In the genomic region with DNA sequence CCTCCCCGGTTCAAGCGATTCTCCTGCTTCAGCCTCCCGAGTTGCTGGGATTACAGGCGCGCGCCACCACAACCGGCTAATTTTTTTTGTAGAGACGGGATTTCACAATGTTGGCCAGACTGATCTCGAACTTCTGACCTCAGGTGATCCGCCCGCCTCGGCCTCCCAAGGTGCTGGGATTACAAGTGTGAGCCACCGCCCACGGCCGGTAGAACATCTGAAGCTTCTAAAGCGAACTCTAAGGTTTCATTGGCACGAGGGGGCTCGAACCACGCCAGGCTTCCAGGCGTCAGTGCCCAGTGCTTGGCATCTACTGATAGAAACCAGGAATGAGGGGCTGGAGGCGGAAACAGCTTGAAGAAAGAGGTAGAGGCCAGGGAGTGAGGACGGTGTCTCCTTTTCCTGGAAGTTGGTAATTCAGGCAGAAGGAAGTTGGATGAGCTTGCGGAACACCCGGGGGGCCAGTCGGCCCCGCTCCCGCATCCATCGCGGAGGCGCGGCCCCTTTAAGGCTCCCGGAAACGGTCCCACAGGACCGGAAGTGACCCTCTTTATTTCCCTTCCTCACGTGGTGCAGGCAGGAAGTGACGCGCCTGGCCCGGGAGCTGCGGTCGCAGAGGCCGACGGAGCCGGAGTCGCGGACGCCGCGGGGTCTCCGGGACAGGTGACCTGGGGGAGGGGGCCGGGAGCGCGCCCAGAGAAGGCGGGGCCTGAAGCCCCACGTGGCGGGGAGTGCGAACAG, we compare ENCODE assay signal across 8 cellular contexts. TPM values are rescaled to one million over a fixed set of nuclear protein-coding genes. Genes with fewer than 3 reads are reported as not detected.
DNase-seq lines count a peak whose midpoint lies in the region; ATAC-seq, FAIRE-seq and TF ChIP-seq lines count a peak whose summit lies in the region.

CCDC9 (plus strand) TSS at position 579 of the 741 bp plus-strand sequence. CDS start 1,876 bp downstream, outside the sequence.

- H4K20me1 ChIP-seq in Karpas-422 (ENCODE audit: insufficient read depth, low read depth, low read length), result 0 out of 2 replicates have a peak, but pooled peaks cover 4% of the 10 kb centered on the region

- TF ChIP-seq POLR2A in suprapubic skin (IDR thresholded peaks at IDR 0.05), result peak in 1 of 2 donors; percentile 67

- H3K36me3 ChIP-seq in Karpas-422 (ENCODE audit: insufficient read depth, low read length), result no peaks in the 10 kb centered on the region
- H3K36me3 ChIP-seq in neuron (ENCODE audit: insufficient read depth, low read length), result peaks cover 26% of the 10 kb centered on the region
- peaks cover 24% of the 10 kb centered on the region for H3K36me3 ChIP-seq in suprapubic skin

- no peaks in the 10 kb centered on the region for H3K27me3 ChIP-seq in Karpas-422 (ENCODE audit: low read length)
- no peaks in the 10 kb centered on the region for H3K27me3 ChIP-seq in neuron (ENCODE audit: insufficient read depth, low read length)
- no peaks in the 10 kb centered on the region for H3K27me3 ChIP-seq in suprapubic skin

- H3K4me2 ChIP-seq in Karpas-422 (ENCODE audit: low read depth, low read length, poor library complexity, severe bottlenecking), result peak within 1 kb of the TSS; percentile 83

- TF ChIP-seq EP300 in suprapubic skin (IDR thresholded peaks at IDR 0.05), result no peak

- H3K27ac ChIP-seq in Karpas-422 (ENCODE audit: low read length) (peak within 1 kb of the TSS; percentile 13; the same call in 1 of the 2 replicates), suprapubic skin (peak within 1 kb of the TSS; percentile 94)

- H3K4me1 ChIP-seq in Karpas-422 (ENCODE audit: low read length) (peaks cover 16% of the 10 kb centered on the region), neuron (ENCODE audit: insufficient read depth, low read length) (peaks cover 11% of the 10 kb centered on the region), suprapubic skin (peaks cover 33% of the 10 kb centered on the region)

- peak within 1 kb of the TSS; percentile 57 for H2AFZ ChIP-seq in Karpas-422 (ENCODE audit: low read length)
- H2AFZ ChIP-seq in neuron (ENCODE audit: low read depth, low read length), result peak within 1 kb of the TSS; percentile 52

- no peak for FAIRE-seq in RCC 7860 (lab: Jason Lieb, UNC)

- TF ChIP-seq CTCF in foreskin fibroblast (IDR thresholded peaks at IDR 0.05; ENCODE audit: low read depth, low read length) (no peak), suprapubic skin (IDR thresholded peaks at IDR 0.05) (no peak)

- H3K4me3 ChIP-seq in Karpas-422 (ENCODE audit: low read length) (peak within 1 kb of the TSS; percentile 74), foreskin fibroblast (ENCODE audit: low read depth in 1 of 2, low read length in 2 of 2) (peak within 1 kb of the TSS; percentile 78 to 84), neuron (ENCODE audit: low read length) (peak within 1 kb of the TSS; percentile 73), suprapubic skin (peak within 1 kb of the TSS; percentile 65)

- ATAC-seq in GM21825 (IDR thresholded peaks at IDR 0.05; ENCODE audit: unreplicated experiment), result peak; percentile 42

- H3K9me2 ChIP-seq in Karpas-422 (replicated peaks; ENCODE audit: insufficient read depth, low read length), result no peaks in the 10 kb centered on the region

- DNase-seq in EH (ENCODE audit: low read depth) (peak; percentile 95), Karpas-422 (peak; percentile 99), RCC 7860 (ENCODE audit: low spot score) (peak; percentile 83), activated gamma-delta T cell (lab: John Stamatoyannopoulos, UW) (peak; percentile 95), foreskin fibroblast (peak; percentile 94 to 98), suprapubic skin (ENCODE audit: low spot score in 2 of 2) (peak; percentile 98 to 99)

- 19% methylated on average over 40 of the region's 56 CpGs for WGBS in suprapubic skin

- H3K9me3 ChIP-seq in Karpas-422 (ENCODE audit: low read length) (no peaks in the 10 kb centered on the region), neuron (ENCODE audit: low read length) (peaks cover 1% of the 10 kb centered on the region), suprapubic skin (no peaks in the 10 kb centered on the region)

- H3K79me2 ChIP-seq in Karpas-422 (ENCODE audit: low read length), result peaks cover 14% of the 10 kb centered on the region

- peak within 1 kb of the TSS; percentile 77 for H3K9ac ChIP-seq in Karpas-422 (ENCODE audit: low read length)

RNA-seq across cellular contexts. Expression of gene CCDC9, which starts in this region (rescaled TPM):
- 2.2 and 7.1 TPM in 2 replicates for total RNA-seq in Karpas-422 (2014; rRNA removed; shearing (Covaris generic); ENCODE audit: low replicate concordance)
- 10 to 100 TPM; 24.6 to 33.2 (median 27.4) TPM for total RNA-seq in suprapubic skin

Comparison
In these comparisons a context has a peak if more than half of its experiments do, and no peak if none do; other contexts are left out.
1. Peak in every context shown above with its lines: DNase-seq, ATAC-seq, H3K4me3 ChIP-seq and H3K27ac ChIP-seq.